ENCODE assay signal across 12 cellular contexts in the genomic region with DNA sequence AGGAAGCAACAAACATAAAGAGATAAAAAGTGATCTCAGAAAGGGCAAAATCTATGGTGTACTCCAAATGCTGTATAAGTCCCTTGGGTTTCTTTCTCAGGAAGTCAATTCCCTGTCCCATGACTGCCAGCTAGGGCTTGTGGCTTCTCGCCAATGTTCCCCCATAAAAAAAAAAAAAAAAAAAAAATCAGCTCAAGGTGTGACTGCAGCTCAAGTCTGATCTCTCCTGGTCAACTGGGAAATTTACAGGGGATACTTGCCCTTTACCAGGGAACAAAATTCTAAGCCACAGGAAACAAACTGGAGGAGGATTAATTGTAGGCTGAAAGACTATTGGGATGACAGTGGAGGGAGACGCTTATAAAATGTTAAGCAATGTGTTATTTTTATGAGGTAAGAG.
A peak's percentile ranks its signal among the peaks of the same experiment; 100 is the strongest.
DNase-seq lines count a peak whose midpoint lies in the region; ATAC-seq and TF ChIP-seq lines count a peak whose summit lies in the region.
"Had no signal": no experiment of that assay in that cellular context is flagged by ENCODE, and none has a peak within 500 bp of the region (broad histone marks: within the 10 kb centered on the region; RNA-seq: fewer than 3 reads in every experiment).

No MANE protein-coding gene starts in this region.

- CTCF ChIA-PET in IMR-90 (lab: Yijun Ruan, JAX) = interaction anchor here (0.8 to 0.9 kb wide), 2 partner anchors 359 to 417 kb away, joined by 3 read pairs; no protein-coding TSS in a partner anchor

- intact Hi-C loops in IMR-90 (cut with micrococcal nuclease) = loop anchor here (10.0 kb wide), 2 partner anchors 198 to 528 kb away; no protein-coding TSS in a partner anchor
- intact Hi-C loops in activated T-helper 2 cell treated with anti-CD3 and anti-CD28 coated beads, Interferon-gamma antibody, Interleukin-2, Interleukin-4, amounts not matched to agents 10 μg/mL and 5 μg/mL and 100 μg/mL, durations not matched to agents 14 hours and 24 hours and 36 hours (cut with micrococcal nuclease) = loop anchor here (5.0 kb wide), 3 partner anchors 91 to 616 kb away; no protein-coding TSS in a partner anchor

- H3K4me3 Mint-ChIP-seq in activated T-helper 2 cell treated with anti-CD3 and anti-CD28 coated beads, Interferon-gamma antibody, Interleukin-2, Interleukin-4, amounts not matched to agents 10 μg/mL and 5 μg/mL and 100 μg/mL, durations not matched to agents 14 hours and 24 hours and 36 hours (ENCODE audit: low read depth) = no peak overlapping the region

- H3K79me1 ChIP-seq in IMR-90 (ENCODE audit: low read depth in 1 of 2, low read length in 2 of 2) = no peaks in the 10 kb centered on the region

- BruUV-seq in IMR-90 (replicated peaks; lab: Mats Ljungman, UMichigan) = no TSS peak

- no peak overlapping the region for H3K4me3 ChIP-seq in GM06990 (replicated peaks; ENCODE audit: low read depth, low read length)
- H3K4me3 ChIP-seq in IMR-90 (ENCODE audit: insufficient read depth, low read depth, low read length) = no peak overlapping the region
- no peak overlapping the region for H3K4me3 ChIP-seq in WERI-Rb-1 (ENCODE audit: low read depth, low read length)
- H3K4me3 ChIP-seq: thyroid gland had no signal

- peak; percentile 37 for TF ChIP-seq RAD21 in IMR-90 (IDR thresholded peaks at IDR 0.05; ENCODE audit: low read length)

- dilution Hi-C loops in IMR-90 (cut with HindIII; ENCODE audit: low sequenced_read_pairs, unreplicated experiment) = no loop called here

- peaks cover 30% of the 10 kb centered on the region for H3K27me3 Mint-ChIP-seq in activated T-helper 2 cell treated with anti-CD3 and anti-CD28 coated beads, Interferon-gamma antibody, Interleukin-2, Interleukin-4, amounts not matched to agents 10 μg/mL and 5 μg/mL and 100 μg/mL, durations not matched to agents 14 hours and 24 hours and 36 hours (ENCODE audit: low read depth)

- H2BK20ac ChIP-seq in IMR-90 (ENCODE audit: low read depth, low read length) = no peak overlapping the region

- no peak overlapping the region for H3K56ac ChIP-seq in IMR-90 (ENCODE audit: extremely low read depth, insufficient read depth, low read length)

- TF ChIP-seq POLR2A in IMR-90 (IDR thresholded peaks at IDR 0.05; ENCODE audit: low read depth, low read length) = no peak

- H2BK120ac ChIP-seq in IMR-90 (ENCODE audit: low read depth, low read length) = no peak overlapping the region

- H4K91ac ChIP-seq in IMR-90 (ENCODE audit: insufficient read depth, low read depth, low read length) = no peak overlapping the region

- no peaks in the 10 kb centered on the region for H3K9me3 Mint-ChIP-seq in activated naive CD4-positive, alpha-beta T cell treated with anti-CD3 and anti-CD28 coated beads, Interleukin-2, amount 50 U/mL, for 72 hours
- no peaks in the 10 kb centered on the region for H3K9me3 Mint-ChIP-seq in activated T-helper 2 cell treated with anti-CD3 and anti-CD28 coated beads, Interferon-gamma antibody, Interleukin-2, Interleukin-4, amounts not matched to agents 10 μg/mL and 5 μg/mL and 100 μg/mL, durations not matched to agents 14 hours and 24 hours and 36 hours

- no peak for ATAC-seq in IMR-90 (ENCODE audit: low read depth)
- no peak for ATAC-seq in activated naive CD4-positive, alpha-beta T cell treated with anti-CD3 and anti-CD28 coated beads, Interleukin-2, amount 50 U/mL, for 72 hours
- no peak for ATAC-seq in HG03571 (IDR thresholded peaks at IDR 0.05; ENCODE audit: unreplicated experiment)
- ATAC-seq in HG02610 (IDR thresholded peaks at IDR 0.05; ENCODE audit: unreplicated experiment) = no peak
- ATAC-seq: left cardiac atrium had no signal

- H4K5ac ChIP-seq in IMR-90 (ENCODE audit: low read depth, low read length) = no peak overlapping the region

- no peak overlapping the region for H3K23ac ChIP-seq in IMR-90 (ENCODE audit: low read depth, low read length)

- H2AK5ac ChIP-seq in IMR-90 (ENCODE audit: low read depth, low read length) = no peak overlapping the region

- peaks cover 6% of the 10 kb centered on the region for H3K4me1 ChIP-seq in IMR-90 (ENCODE audit: control insufficient read depth, insufficient read depth, low read length)
- H3K4me1 ChIP-seq: thyroid gland had no signal

- H3K4ac ChIP-seq in IMR-90 (ENCODE audit: low read depth, low read length) = no peak overlapping the region

- no peaks in the 10 kb centered on the region; the same call in 1 of the 2 replicates for H3K9me1 ChIP-seq in IMR-90 (ENCODE audit: insufficient read depth, low read length)

- H4K8ac ChIP-seq in IMR-90 (ENCODE audit: low read depth in 2 of 2, low read length in 2 of 2) = no peak overlapping the region

- no peak overlapping the region for H2AFZ ChIP-seq in IMR-90 (replicated peaks; ENCODE audit: low read length, poor library complexity)

- H3K27me3 ChIP-seq in GM06990 (replicated peaks; ENCODE audit: control insufficient read depth, insufficient read depth, low read length) = no peaks in the 10 kb centered on the region
- H3K27me3 ChIP-seq in IMR-90 (ENCODE audit: control insufficient read depth, insufficient read depth, low read length) = no peaks in the 10 kb centered on the region
- H3K27me3 ChIP-seq in WERI-Rb-1 (ENCODE audit: insufficient read depth, low read depth, severe bottlenecking) = no peaks in the 10 kb centered on the region
- H3K27me3 ChIP-seq: thyroid gland had no signal

- POLR2A ChIA-PET in IMR-90 (lab: Charles Lee; ENCODE audit: unreplicated experiment) = no interaction called here

- no peak overlapping the region for H3K18ac ChIP-seq in IMR-90 (ENCODE audit: low read depth, low read length)

- no peak overlapping the region for H3K27ac Mint-ChIP-seq in activated naive CD4-positive, alpha-beta T cell treated with anti-CD3 and anti-CD28 coated beads, Interleukin-2, amount 50 U/mL, for 72 hours
- H3K27ac Mint-ChIP-seq in activated T-helper 2 cell treated with anti-CD3 and anti-CD28 coated beads, Interferon-gamma antibody, Interleukin-2, Interleukin-4, amounts not matched to agents 10 μg/mL and 5 μg/mL and 100 μg/mL, durations not matched to agents 14 hours and 24 hours and 36 hours = no peak overlapping the region

- DNase-seq in GM06990 (ENCODE audit: extremely low read depth, insufficient read length) (no peak), IMR-90 (no peak), WERI-Rb-1 (no peak), left kidney (ENCODE audit: low read depth, low spot score) (peak; percentile 32)
- no peak for DNase-seq in activated naive CD4-positive, alpha-beta T cell treated with anti-CD3 and anti-CD28 coated beads, Interleukin-2, amount 50 U/mL, for 72 hours (ENCODE audit: low spot score in 2 of 2)
- DNase-seq in activated T-helper 2 cell treated with anti-CD3 and anti-CD28 coated beads, Interferon-gamma antibody, Interleukin-2, Interleukin-4, amounts not matched to agents 10 μg/mL and 5 μg/mL and 100 μg/mL, durations not matched to agents 14 hours and 24 hours and 36 hours (ENCODE audit: low spot score) = no peak
- DNase-seq: activated CD4-positive, alpha-beta T cell treated with anti-CD3 and anti-CD28 coated beads, Interleukin-2, amount 50 U/mL, for 1 hour; left cardiac atrium; NCI-H446 treated with DMSO at 0.1 percent for 48 hours; thyroid gland had no signal

- no peak overlapping the region for H3K14ac ChIP-seq in IMR-90 (replicated peaks; ENCODE audit: low read depth, low read length)

- no CpG with 5 or more reads among the region's 2 CpGs for WGBS in IMR-90 (ENCODE audit: extremely low coverage in 2 of 2, insufficient read length in 1 of 2), 2 experiments

- no peaks in the 10 kb centered on the region for H3K36me3 Mint-ChIP-seq in activated naive CD4-positive, alpha-beta T cell treated with anti-CD3 and anti-CD28 coated beads, Interleukin-2, amount 50 U/mL, for 72 hours
- no peaks in the 10 kb centered on the region for H3K36me3 Mint-ChIP-seq in activated T-helper 2 cell treated with anti-CD3 and anti-CD28 coated beads, Interferon-gamma antibody, Interleukin-2, Interleukin-4, amounts not matched to agents 10 μg/mL and 5 μg/mL and 100 μg/mL, durations not matched to agents 14 hours and 24 hours and 36 hours (ENCODE audit: low read depth)

- H3K36me3 ChIP-seq in GM06990 (ENCODE audit: control insufficient read depth, insufficient read depth, low read length) = no peaks in the 10 kb centered on the region
- H3K36me3 ChIP-seq in IMR-90 (ENCODE audit: control insufficient read depth, insufficient read depth, low read length) = no peaks in the 10 kb centered on the region
- H3K36me3 ChIP-seq in WERI-Rb-1 = no peaks in the 10 kb centered on the region
- H3K36me3 ChIP-seq: thyroid gland had no signal

- no peaks in the 10 kb centered on the region for H4K20me1 ChIP-seq in IMR-90 (ENCODE audit: insufficient read depth, low read length)

- no peak overlapping the region for H2BK15ac ChIP-seq in IMR-90 (ENCODE audit: low read depth, low read length)

- peak; percentile 34 for TF ChIP-seq CTCF in GM06990 (IDR thresholded peaks at IDR 0.05; ENCODE audit: insufficient read depth, low read length, poor library complexity, severe bottlenecking)
- TF ChIP-seq CTCF in IMR-90 (conservative IDR thresholded peaks at IDR 0.05; ENCODE audit: low read depth, low read length) = peak; percentile 36
- peak; percentile 46; the same call in 1 of the 2 replicates for TF ChIP-seq CTCF in WERI-Rb-1 (IDR thresholded peaks at IDR 0.05; ENCODE audit: low read depth, low read length)

- no peak overlapping the region for H2AK9ac ChIP-seq in IMR-90 (replicated peaks; ENCODE audit: low read depth, low read length, poor library complexity)

- in situ Hi-C loops in IMR-90 (cut with MboI; ENCODE audit: low sequenced_read_pairs) = loop anchor here (5.0 to 10.0 kb wide), 3 partner anchors 91 to 618 kb away; partner anchors contain the start of gene PPP1R3C

- no peak overlapping the region for H3K4me2 ChIP-seq in IMR-90 (ENCODE audit: low read depth, low read length)

- no peak overlapping the region for H3K9ac ChIP-seq in IMR-90 (ENCODE audit: low read depth, low read length)

- peaks cover 9% of the 10 kb centered on the region for H3K4me1 Mint-ChIP-seq in activated T-helper 2 cell treated with anti-CD3 and anti-CD28 coated beads, Interferon-gamma antibody, Interleukin-2, Interleukin-4, amounts not matched to agents 10 μg/mL and 5 μg/mL and 100 μg/mL, durations not matched to agents 14 hours and 24 hours and 36 hours (ENCODE audit: low read depth)

- no peak overlapping the region for H2BK5ac ChIP-seq in IMR-90 (ENCODE audit: low read depth, low read length, poor library complexity, severe bottlenecking)

- H3K9me3 ChIP-seq in IMR-90 (ENCODE audit: control insufficient read depth, insufficient read depth, low read length) = no peaks in the 10 kb centered on the region
- no peaks in the 10 kb centered on the region for H3K9me3 ChIP-seq in WERI-Rb-1 (ENCODE audit: severe bottlenecking)
- H3K9me3 ChIP-seq: thyroid gland had no signal

- H3K27ac ChIP-seq in IMR-90 (ENCODE audit: insufficient read depth, low read length) = no peak overlapping the region
- H3K27ac ChIP-seq in WERI-Rb-1 = no peak overlapping the region
- H3K27ac ChIP-seq: thyroid gland had no signal

TF ChIP-seq in IMR-90, 13 proteins besides CTCF, POLR2A, EP300 and RAD21 (continues in another document):
- TF ChIP-seq MXI1 (IDR thresholded peaks at IDR 0.05; ENCODE audit: borderline replicate concordance, low read depth, low read length) = no peak
